ENCODE assay signal across 11 cellular contexts in the genomic region with DNA sequence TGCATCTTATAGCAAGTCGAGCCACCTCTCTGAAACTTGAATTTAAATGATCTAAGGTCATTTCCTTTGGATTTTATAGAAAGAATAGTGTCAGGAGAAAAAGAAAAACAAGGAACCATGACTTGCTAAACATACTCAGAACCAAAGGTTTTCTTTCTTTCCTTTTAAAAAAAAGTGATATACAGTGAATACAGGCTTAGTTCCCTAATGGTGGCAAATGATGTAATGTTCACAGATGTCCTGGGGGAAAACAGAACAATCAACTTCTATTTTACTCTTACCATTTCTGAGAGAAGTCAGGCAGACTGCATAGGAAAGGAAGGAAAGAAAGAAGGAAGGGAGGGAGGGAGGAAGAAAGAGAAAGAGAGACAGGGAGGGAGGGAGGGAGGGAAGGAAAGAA. TPM values are rescaled to one million over a fixed set of nuclear protein-coding genes. Genes with fewer than 3 reads are reported as not detected.
DNase-seq lines count a peak whose midpoint lies in the region; ATAC-seq and TF ChIP-seq lines count a peak whose summit lies in the region.
"Had no signal": no experiment of that assay in that cellular context is flagged by ENCODE, and none has a peak within 500 bp of the region (broad histone marks: within the 10 kb centered on the region; RNA-seq: fewer than 3 reads in every experiment).

No MANE protein-coding gene starts in this region.

- peak overlapping the region; percentile 12 for H3K27ac Mint-ChIP-seq in CD4-positive, alpha-beta T cell
- peak overlapping the region; percentile 19; the same call in 1 of the 2 replicates for H3K27ac Mint-ChIP-seq in GM23338
- H3K27ac Mint-ChIP-seq in activated B cell treated with CpG ODN at 0.5 μM for 24 hours, result peak overlapping the region; percentile 97
- peak overlapping the region; percentile 91 for H3K27ac Mint-ChIP-seq in neural crest cell (ENCODE audit: unreplicated experiment)
- H3K27ac Mint-ChIP-seq in activated T-helper 17 cell treated with anti-CD3 and anti-CD28 coated beads, Interleukin-2, amount 50 U/mL, for 72 hours, result no peak overlapping the region

- H3K9me3 ChIP-seq in CD4-positive, alpha-beta T cell (ENCODE audit: control insufficient read depth, low read length), result no peaks in the 10 kb centered on the region

- peaks cover 20% of the 10 kb centered on the region for H3K4me1 ChIP-seq in GM23338 (ENCODE audit: insufficient read depth)

- H3K4me3 ChIP-seq in GM23338, result no peak overlapping the region
- H3K4me3 ChIP-seq: skin epidermis had no signal

- H3F3A ChIP-seq in GM23338 (replicated peaks; ENCODE audit: low read depth), result no peaks in the 10 kb centered on the region

- CTCF ChIA-PET in CD4-positive, alpha-beta T cell (lab: Charles Lee), result no interaction called here
- CTCF ChIA-PET in activated B cell treated with CpG ODN at 0.5 μM for 24 hours (lab: Charles Lee), result no interaction called here

- intact Hi-C loops in CD4-positive, alpha-beta T cell (cut with DNase I, micrococcal nuclease), result no loop called here
- intact Hi-C loops in activated B cell treated with CpG ODN at 0.5 μM for 24 hours (cut with micrococcal nuclease) (loop anchor here (1.0 to 5.0 kb wide), 6 partner anchors 10 to 78 kb away; partner anchors contain the start of gene ST6GAL1), head of caudate nucleus (cut with DNase I) (no loop called here)

- H3K9me2 ChIP-seq in GM23338 (ENCODE audit: insufficient read depth), result no peaks in the 10 kb centered on the region

- H3K27ac ChIP-seq in CD4-positive, alpha-beta T cell (ENCODE audit: low read depth, low read length), result no peak overlapping the region
- no peak overlapping the region for H3K27ac ChIP-seq in GM23338 (ENCODE audit: low read depth)

- no peak overlapping the region for H3K4me2 ChIP-seq in GM23338

- H3K79me2 ChIP-seq in GM23338 (replicated peaks; ENCODE audit: insufficient read depth), result peaks cover 9% of the 10 kb centered on the region

- H3K36me3 ChIP-seq in GM23338 (ENCODE audit: insufficient read depth), result peaks cover 13% of the 10 kb centered on the region; the same call in 1 of the 2 replicates

- DNase-seq in CD4-positive, alpha-beta T cell, result no peak
- DNase-seq in GM23338 (ENCODE audit: low spot score), result no peak
- no peak for DNase-seq in activated B cell treated with CpG ODN at 0.5 μM for 24 hours
- no peak for DNase-seq in neural crest cell (ENCODE audit: low read depth, low spot score)
- DNase-seq in head of caudate nucleus, result no peak
- DNase-seq in ecto neural progenitor cell (ENCODE audit: low spot score), result no peak
- no peak for DNase-seq in SW 1271 (lab: John Stamatoyannopoulos, UW)
- DNase-seq: activated CD8-positive, alpha-beta memory T cell treated with anti-CD3 and anti-CD28 coated beads for 24 hours had no signal

- H3K4me3 Mint-ChIP-seq in CD4-positive, alpha-beta T cell, result no peak overlapping the region
- H3K4me3 Mint-ChIP-seq in GM23338, result no peak overlapping the region
- peak overlapping the region; percentile 70 for H3K4me3 Mint-ChIP-seq in activated B cell treated with CpG ODN at 0.5 μM for 24 hours
- no peak overlapping the region for H3K4me3 Mint-ChIP-seq in neural crest cell
- no peak overlapping the region for H3K4me3 Mint-ChIP-seq in activated T-helper 17 cell treated with anti-CD3 and anti-CD28 coated beads, Interleukin-2, amount 50 U/mL, for 72 hours

- no peaks in the 10 kb centered on the region; the same call in 1 of the 2 replicates for H4K20me1 ChIP-seq in GM23338 (replicated peaks; ENCODE audit: insufficient read depth)

- H3K4me1 Mint-ChIP-seq in CD4-positive, alpha-beta T cell (ENCODE audit: low read depth), result peaks cover 52% of the 10 kb centered on the region
- H3K4me1 Mint-ChIP-seq in GM23338 (peaks cover 41% of the 10 kb centered on the region), activated B cell treated with CpG ODN at 0.5 μM for 24 hours (peaks cover 91% of the 10 kb centered on the region), neural crest cell (peaks cover 16% of the 10 kb centered on the region)
- peaks cover 43% of the 10 kb centered on the region for H3K4me1 Mint-ChIP-seq in activated T-helper 17 cell treated with anti-CD3 and anti-CD28 coated beads, Interleukin-2, amount 50 U/mL, for 72 hours

- H3K36me3 Mint-ChIP-seq in CD4-positive, alpha-beta T cell (ENCODE audit: low read depth), result peaks cover 68% of the 10 kb centered on the region
- peaks cover 52% of the 10 kb centered on the region for H3K36me3 Mint-ChIP-seq in GM23338 (ENCODE audit: low read depth)
- peaks cover 45% of the 10 kb centered on the region for H3K36me3 Mint-ChIP-seq in activated B cell treated with CpG ODN at 0.5 μM for 24 hours (ENCODE audit: low read depth)
- H3K36me3 Mint-ChIP-seq in neural crest cell (ENCODE audit: low read depth), result peaks cover 13% of the 10 kb centered on the region
- H3K36me3 Mint-ChIP-seq in activated T-helper 17 cell treated with anti-CD3 and anti-CD28 coated beads, Interleukin-2, amount 50 U/mL, for 72 hours (ENCODE audit: low read depth), result peaks cover 69% of the 10 kb centered on the region

- H3K9me3 Mint-ChIP-seq in CD4-positive, alpha-beta T cell, result no peaks in the 10 kb centered on the region
- H3K9me3 Mint-ChIP-seq in GM23338 (peaks cover 7% of the 10 kb centered on the region; the same call in 2 of the 3 replicates), activated B cell treated with CpG ODN at 0.5 μM for 24 hours (no peaks in the 10 kb centered on the region), neural crest cell (no peaks in the 10 kb centered on the region)
- no peaks in the 10 kb centered on the region for H3K9me3 Mint-ChIP-seq in activated T-helper 17 cell treated with anti-CD3 and anti-CD28 coated beads, Interleukin-2, amount 50 U/mL, for 72 hours

- no peak overlapping the region for H2AFZ ChIP-seq in GM23338

- POLR2A ChIA-PET in CD4-positive, alpha-beta T cell (lab: Charles Lee), result no interaction called here
- POLR2A ChIA-PET in activated B cell treated with CpG ODN at 0.5 μM for 24 hours (lab: Charles Lee), result interaction anchor here (1.2 to 1.9 kb wide), 6 partner anchors 13 to 55 kb away, joined by 4 to 18 read pairs (median 10); no protein-coding TSS in a partner anchor

- TF ChIP-seq CTCF in CD4-positive, alpha-beta T cell (IDR thresholded peaks at IDR 0.05), result no peak
- no peak for TF ChIP-seq CTCF in GM23338 (conservative IDR thresholded peaks at IDR 0.05; ENCODE audit: low read depth in 2 of 2)
- no peak for TF ChIP-seq CTCF in activated B cell treated with CpG ODN at 0.5 μM for 24 hours (IDR thresholded peaks at IDR 0.05)
- no peak for TF ChIP-seq CTCF in neural crest cell (conservative IDR thresholded peaks at IDR 0.05)

- no peaks in the 10 kb centered on the region for H3K27me3 ChIP-seq in CD4-positive, alpha-beta T cell (ENCODE audit: control insufficient read depth, insufficient read depth, low read length)
- no peaks in the 10 kb centered on the region for H3K27me3 ChIP-seq in GM23338 (ENCODE audit: insufficient read depth)

- H3K27me3 Mint-ChIP-seq in CD4-positive, alpha-beta T cell, result no peaks in the 10 kb centered on the region
- peaks cover 8% of the 10 kb centered on the region for H3K27me3 Mint-ChIP-seq in GM23338 (ENCODE audit: insufficient read depth, low read depth, poor library complexity)
- H3K27me3 Mint-ChIP-seq in activated B cell treated with CpG ODN at 0.5 μM for 24 hours, result no peaks in the 10 kb centered on the region
- no peaks in the 10 kb centered on the region for H3K27me3 Mint-ChIP-seq in neural crest cell (ENCODE audit: low read depth)
- no peaks in the 10 kb centered on the region for H3K27me3 Mint-ChIP-seq in activated T-helper 17 cell treated with anti-CD3 and anti-CD28 coated beads, Interleukin-2, amount 50 U/mL, for 72 hours

- ATAC-seq in CD4-positive, alpha-beta T cell (ENCODE audit: poor library complexity), result no peak
- ATAC-seq in GM23338, result no peak
- ATAC-seq in activated B cell treated with CpG ODN at 0.5 μM for 24 hours (ENCODE audit: low read depth), result no peak
- ATAC-seq in activated T-helper 17 cell treated with anti-CD3 and anti-CD28 coated beads, Interleukin-2, amount 50 U/mL, for 72 hours (replicated peaks), result no peak
- ATAC-seq: HCT116 had no signal

TF ChIP-seq in GM23338, 12 proteins besides CTCF, POLR2A, EP300 and RAD21 (continues in another document):
- TF ChIP-seq ZNF331 (CRISPR knock-in tag; IDR thresholded peaks at IDR 0.05; ENCODE audit: low read depth) (no peak), NANOG (IDR thresholded peaks at IDR 0.05; ENCODE audit: borderline replicate concordance) (no peak), ETS1 (IDR thresholded peaks at IDR 0.05) (no peak), POLR2AphosphoS5 (IDR thresholded peaks at IDR 0.05; ENCODE audit: low read depth) (no peak), EZH2 (IDR thresholded peaks at IDR 0.05; ENCODE audit: low read depth, unreplicated experiment) (no peak)

RNA-seq across cellular contexts. Expression of gene ST6GAL1, which starts 56.5 kb away (rescaled TPM):
- 10 to 100 TPM; 27.6 to 29.1 TPM for total RNA-seq in CD4-positive, alpha-beta T cell
- total RNA-seq in GM23338 (2014; rRNA removed; shearing (Covaris generic)), result 51.6 and 65.1 TPM in 2 replicates
- polyA plus RNA-seq in GM23338 (2016; fragmentation: Nextera tagmentation; extraction: Ambion mirVana), result 13.5 and 17.6 TPM in 2 replicates
- total RNA-seq in activated B cell treated with CpG ODN at 0.5 μM for 24 hours (294 and 328 TPM in 2 replicates), neural crest cell (32.6 and 35.1 TPM in 2 replicates)
- 10 to 100 TPM; 68.0 to 77.4 TPM for total RNA-seq in activated T-helper 17 cell treated with anti-CD3 and anti-CD28 coated beads, Interleukin-2, amount 50 U/mL, for 72 hours
